Comparison of ENCODE assay signal across 8 cellular contexts in the genomic region with DNA sequence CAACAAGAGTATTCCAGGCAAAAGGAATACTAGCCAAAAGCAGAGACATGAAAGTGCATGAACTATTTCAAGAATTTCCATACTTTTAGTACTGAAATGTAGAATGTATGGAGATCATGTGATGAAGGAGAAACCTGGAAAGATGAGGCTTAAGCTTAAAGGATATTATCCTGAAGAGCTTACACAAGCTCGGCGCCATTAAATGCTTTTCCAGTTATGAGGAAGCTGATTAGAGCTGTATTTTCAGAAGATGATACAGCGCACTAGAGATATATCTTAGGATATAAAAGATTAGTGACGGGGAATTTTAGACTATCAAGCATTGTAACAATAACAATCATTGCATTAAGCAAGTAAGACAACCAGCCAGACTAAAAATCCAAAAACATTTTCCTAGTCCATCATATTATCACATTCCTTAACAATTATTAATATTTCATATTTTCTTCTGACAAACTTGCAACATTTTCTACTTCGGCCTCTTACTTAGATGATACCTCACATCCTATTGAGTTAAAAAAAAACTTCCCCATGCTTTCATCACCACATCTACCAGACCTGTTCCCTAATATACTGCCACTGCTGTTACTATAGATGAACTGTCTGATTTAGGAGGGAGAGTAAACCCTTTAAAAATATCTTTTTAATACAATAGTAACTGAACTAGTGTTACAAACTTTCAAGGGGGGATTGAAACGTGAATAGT. TPM values are rescaled to one million over a fixed set of nuclear protein-coding genes. Genes with fewer than 3 reads are reported as not detected.
DNase-seq lines count a peak whose midpoint lies in the region; ATAC-seq, FAIRE-seq and TF ChIP-seq lines count a peak whose summit lies in the region.

No MANE protein-coding gene starts in this region.

- H3K27me3 ChIP-seq in AG04450 (ENCODE audit: control insufficient read depth, insufficient read depth, low read length) (no peaks in the 10 kb centered on the region), HUES6 (ENCODE audit: control insufficient read depth, insufficient read depth, low read length) (no peaks in the 10 kb centered on the region), GM12878 (replicated peaks in 1 of 2; ENCODE audit: control insufficient read depth in 2 of 2, insufficient read depth in 2 of 2, low read length in 1 of 2) (no peaks in the 10 kb centered on the region), mononuclear cell (ENCODE audit: insufficient read depth, low read length) (no peaks in the 10 kb centered on the region)

- H3K4me3 ChIP-seq in AG04450 (ENCODE audit: low read depth, low read length) (peak overlapping the region; percentile 90), HUES6 (ENCODE audit: low read depth, low read length) (peak overlapping the region; percentile 89), GM12878 (peak overlapping the region; percentile 75), mononuclear cell (ENCODE audit: low read length) (peak overlapping the region; percentile 86)

- BruUV-seq in GM12878 (replicated peaks; lab: Mats Ljungman, UMichigan), result no TSS peak

- no peak for TF ChIP-seq CTCF in AG04450 (IDR thresholded peaks at IDR 0.05; ENCODE audit: low read depth, low read length)
- no peak for TF ChIP-seq CTCF in GM12878 (IDR thresholded peaks at IDR 0.05 in 2 of 3, conservative IDR thresholded peaks at IDR 0.05 in 1 of 3; ENCODE audit: control insufficient read depth in 2 of 3, extremely low read depth in 1 of 3, insufficient read depth in 1 of 3, low read depth in 3 of 3, low read length in 3 of 3)

- CTCF ChIA-PET in AG04450 (lab: Charles Lee), result interaction anchor here (1.5 kb wide), 2 partner anchors 29 to 204 kb away, joined by 4 to 7 read pairs; no protein-coding TSS in a partner anchor
- CTCF ChIA-PET in GM12878 (lab: Yijun Ruan, JAX), result interaction anchor here (1.0 to 3.6 kb wide), 7 partner anchors 20 to 226 kb away, joined by 3 to 23 read pairs (median 3); no protein-coding TSS in a partner anchor

- RAD21 ChIA-PET in GM12878 (lab: Charles Lee; ENCODE audit: unreplicated experiment), result interaction anchor here (0.6 to 1.4 kb wide), 6 partner anchors 31 to 273 kb away, joined by 3 to 9 read pairs (median 3); no protein-coding TSS in a partner anchor

- in situ Hi-C loops in GM12878 (cut with MboI), result no loop called here

- WGBS in GM12878 (ENCODE audit: insufficient coverage, insufficient replicate concordance, low lambda C conversion rate, missing lambda C conversion rate), result 83% methylated on average over 6 of the region's 6 CpGs

- H3K9me3 ChIP-seq in AG04450 (ENCODE audit: control insufficient read depth, insufficient read depth, low read length) (no peaks in the 10 kb centered on the region), HUES6 (ENCODE audit: control insufficient read depth, insufficient read depth, low read depth, low read length) (no peaks in the 10 kb centered on the region), GM12878 (replicated peaks; ENCODE audit: control insufficient read depth, insufficient read depth, low read length) (no peaks in the 10 kb centered on the region), mononuclear cell (ENCODE audit: low read depth, low read length) (no peaks in the 10 kb centered on the region)

- intact Hi-C loops in GM12878 (cut with micrococcal nuclease; ENCODE audit: unreplicated experiment), result no loop called here

- H4K20me1 ChIP-seq in GM12878 (ENCODE audit: control insufficient read depth, insufficient read depth), result no peaks in the 10 kb centered on the region

- H3K4me1 ChIP-seq in HUES6 (ENCODE audit: control insufficient read depth, insufficient read depth, low read length) (peaks cover 30% of the 10 kb centered on the region), GM12878 (ENCODE audit: control insufficient read depth, insufficient read depth, low read length) (0 out of 2 replicates have a peak, but pooled peaks cover 4% of the 10 kb centered on the region), mononuclear cell (ENCODE audit: insufficient read depth, low read length) (peaks cover 35% of the 10 kb centered on the region)

- TF ChIP-seq POLR2A in GM12878 (IDR thresholded peaks at IDR 0.05; ENCODE audit: low read depth, low read length), result no peak

- FAIRE-seq in GM12878 (lab: Jason Lieb, UNC), result no peak

- peak overlapping the region; percentile 81 for H3K4me2 ChIP-seq in GM12878 (ENCODE audit: control insufficient read depth, insufficient read depth)

- POLR2A ChIA-PET in AG04450 (lab: Yijun Ruan, JAX), result interaction anchor here (1.4 to 3.1 kb wide), 5 partner anchors 9 to 35 kb away, joined by 3 to 25 read pairs (median 7); partner anchors contain the start of genes BST1 and FBXL5
- POLR2A ChIA-PET in GM12878 (lab: Charles Lee), result interaction anchor here (0.5 to 2.5 kb wide), 8 partner anchors 17 to 621 kb away, joined by 3 to 11 read pairs (median 4); partner anchors contain the start of gene FBXL5

- ATAC-seq in GM12878, result no peak
- no peak for ATAC-seq in GM18909 (IDR thresholded peaks at IDR 0.05; ENCODE audit: poor library complexity, unreplicated experiment)

- SMC1A ChIA-PET in GM12878 (lab: Charles Lee; ENCODE audit: uncharacterized antibody, unreplicated experiment), result interaction anchor here (0.7 to 3.6 kb wide), 14 partner anchors 11 to 273 kb away, joined by 3 to 34 read pairs (median 4); no protein-coding TSS in a partner anchor

- TF ChIP-seq EP300 in GM12878 (IDR thresholded peaks at IDR 0.05; ENCODE audit: borderline replicate concordance in 1 of 2, control insufficient read depth in 1 of 2, low read depth in 2 of 2, low read length in 2 of 2), result no peak

- peaks cover 24% of the 10 kb centered on the region for H3K36me3 ChIP-seq in HUES6 (ENCODE audit: control insufficient read depth, insufficient read depth, low read length)
- H3K36me3 ChIP-seq in GM12878 (ENCODE audit: control insufficient read depth in 2 of 2, insufficient read depth in 2 of 2, low read length in 1 of 2), result no peaks in the 10 kb centered on the region

- H2AFZ ChIP-seq in GM12878 (ENCODE audit: control insufficient read depth, low read depth, low read length), result no peak overlapping the region

- H3K9ac ChIP-seq in HUES6 (ENCODE audit: low read length), result peak overlapping the region; percentile 99
- H3K9ac ChIP-seq in GM12878 (ENCODE audit: control insufficient read depth, insufficient read depth, low read length), result peak overlapping the region; percentile 99

- no peak for TF ChIP-seq RAD21 in GM12878 (IDR thresholded peaks at IDR 0.05; ENCODE audit: insufficient read depth, low read depth, low read length)

- no peak for DNase-seq in AG04450 (ENCODE audit: low read depth, low spot score)
- no peak for DNase-seq in GM12878 (ENCODE audit: low read depth, low spot score)
- DNase-seq in HuH-7 (ENCODE audit: low spot score), result no peak
- no peak for DNase-seq in cerebellum (ENCODE audit: low spot score)
- no peak for DNase-seq in effector CD4-positive, alpha-beta T cell

- no peak overlapping the region for H3K27ac ChIP-seq in AG04450 (ENCODE audit: low read depth, low read length)
- peak overlapping the region; percentile 92 for H3K27ac ChIP-seq in HUES6 (ENCODE audit: low read depth, low read length)
- peak overlapping the region; percentile 94; the same call in 1 of the 2 replicates for H3K27ac ChIP-seq in GM12878 (ENCODE audit: control insufficient read depth, insufficient read depth)

- H3K79me2 ChIP-seq in GM12878 (ENCODE audit: control insufficient read depth, insufficient read depth, low read length), result peaks cover 59% of the 10 kb centered on the region

RNA-seq across cellular contexts. Expression of gene FAM200B, which starts 1.3 kb away (rescaled TPM):
- polyA plus RNA-seq in AG04450 (2011; rRNA removed) (31.6 and 47.3 TPM in 2 replicates), GM12878 (2011; rRNA removed) (14.2 and 20.3 TPM in 2 replicates), GM12878 (2014; fragmentation: Illumina TruSeq; extraction: Trizol) (36.4 and 37.1 TPM in 2 replicates), GM12878 (2014; fragmentation: Nextera tagmentation; extraction: Ambion mirVana) (10 to 100 TPM; 24.4 to 27.0 TPM), GM12878 (2014; rRNA removed) (20.1 and 22.1 TPM in 2 replicates), GM12878 (2016; fragmentation: Nextera tagmentation; extraction: Ambion mirVana) (10 to 100 TPM; 42.2 to 48.5 TPM)
- polyA minus RNA-seq in AG04450 (2011; rRNA and poly(A)+ RNA removed), result 10.2 and 11.5 TPM in 2 replicates
- total RNA-seq in GM12878 (2013; cell fraction: nucleolus; rRNA removed), result 17.9 and 19.0 TPM in 2 replicates
- total RNA-seq in GM12878 (2014; rRNA removed) (13.8 and 19.7 TPM in 2 replicates), GM12878 (2014; rRNA removed; fragmentation: Illumina TruSeq; extraction: Trizol) (21.2 and 26.6 TPM in 2 replicates), GM12878 (2021) (14.9 and 15.9 TPM in 2 replicates), mononuclear cell (30.1 TPM), cerebellum (45.4 TPM)
- 12.7 TPM for polyA plus RNA-seq in GM12878 (2011; ENCODE audit: low read depth)
- 6.2 and 8.0 TPM in 2 replicates for polyA plus RNA-seq in GM12878 (2011; cell fraction: cytosol; rRNA removed)
- polyA plus RNA-seq in GM12878 (2011; cell fraction: nucleus; rRNA removed), result 15.3 and 20.2 TPM in 2 replicates
- polyA plus RNA-seq in GM12878 (2012), result 18.3 and 23.1 TPM in 2 replicates
- 4.0 and 8.6 TPM in 2 replicates for polyA minus RNA-seq in GM12878 (2011; rRNA and poly(A)+ RNA removed)
- 3.6 and 5.2 TPM in 2 replicates for polyA minus RNA-seq in GM12878 (2011; cell fraction: cytosol; rRNA and poly(A)+ RNA removed)
- polyA minus RNA-seq in GM12878 (2011; cell fraction: nucleus; rRNA and poly(A)+ RNA removed), result 10.8 and 16.6 TPM in 2 replicates

RNA-seq across cellular contexts. Expression of gene BST1, which starts 19.9 kb away (rescaled TPM):
- 23.7 and 27.6 TPM in 2 replicates for polyA plus RNA-seq in AG04450 (2011; rRNA removed)
- 5.7 and 6.9 TPM in 2 replicates for polyA minus RNA-seq in AG04450 (2011; rRNA and poly(A)+ RNA removed)
- total RNA-seq in GM12878 (2013; cell fraction: nucleolus; rRNA removed), result not detected in 2 replicates
- 0.11 TPM in 1 of 2 replicates, not detected in the other for total RNA-seq in GM12878 (2014; rRNA removed)
- total RNA-seq in GM12878 (2014; rRNA removed; fragmentation: Illumina TruSeq; extraction: Trizol), result 0.31 TPM in 1 of 2 replicates, not detected in the other
- total RNA-seq in GM12878 (2021), result 0.31 and 0.32 TPM in 2 replicates
- polyA plus RNA-seq in GM12878 (2011; ENCODE audit: low read depth), result not detected
- polyA plus RNA-seq in GM12878 (2011; rRNA removed), result 0.04 TPM in 1 of 2 replicates, not detected in the other
- 0.03 and 0.07 TPM in 2 replicates for polyA plus RNA-seq in GM12878 (2011; cell fraction: cytosol; rRNA removed)
- polyA plus RNA-seq in GM12878 (2011; cell fraction: nucleus; rRNA removed), result not detected in 2 replicates
- polyA plus RNA-seq in GM12878 (2012), result 0.07 TPM in 1 of 2 replicates, not detected in the other
- polyA plus RNA-seq in GM12878 (2014; fragmentation: Illumina TruSeq; extraction: Trizol), result 0.25 TPM in 1 of 2 replicates, not detected in the other
- polyA plus RNA-seq in GM12878 (2014; fragmentation: Nextera tagmentation; extraction: Ambion mirVana), result under 1 TPM; 0.09 to 0.10 TPM
- 0.08 TPM in 1 of 2 replicates, not detected in the other for polyA plus RNA-seq in GM12878 (2014; rRNA removed)
- under 1 TPM; 0.11 to 0.42 TPM for polyA plus RNA-seq in GM12878 (2016; fragmentation: Nextera tagmentation; extraction: Ambion mirVana)
- not detected in 2 replicates for polyA minus RNA-seq in GM12878 (2011; rRNA and poly(A)+ RNA removed)
- not detected in 2 replicates for polyA minus RNA-seq in GM12878 (2011; cell fraction: cytosol; rRNA and poly(A)+ RNA removed)
- polyA minus RNA-seq in GM12878 (2011; cell fraction: nucleus; rRNA and poly(A)+ RNA removed), result not detected in 2 replicates
- 76.4 TPM for total RNA-seq in mononuclear cell
- total RNA-seq in cerebellum, result 1.2 TPM

RNA-seq across cellular contexts. Expression of gene FBXL5, which starts 27.8 kb away (rescaled TPM):
- polyA plus RNA-seq in AG04450 (2011; rRNA removed), result 40.4 and 56.4 TPM in 2 replicates
- 40.6 and 59.1 TPM in 2 replicates for polyA minus RNA-seq in AG04450 (2011; rRNA and poly(A)+ RNA removed)
- total RNA-seq in GM12878 (2013; cell fraction: nucleolus; rRNA removed), result 85.8 and 87.6 TPM in 2 replicates
- 39.5 and 42.5 TPM in 2 replicates for total RNA-seq in GM12878 (2014; rRNA removed)
- total RNA-seq in GM12878 (2014; rRNA removed; fragmentation: Illumina TruSeq; extraction: Trizol), result 34.7 and 36.7 TPM in 2 replicates
- total RNA-seq in GM12878 (2021), result 30.7 and 31.9 TPM in 2 replicates
- 16.1 TPM for polyA plus RNA-seq in GM12878 (2011; ENCODE audit: low read depth)
- polyA plus RNA-seq in GM12878 (2011; rRNA removed), result 46.2 and 69.1 TPM in 2 replicates
- polyA plus RNA-seq in GM12878 (2011; cell fraction: cytosol; rRNA removed), result 16.0 and 16.8 TPM in 2 replicates
- polyA plus RNA-seq in GM12878 (2011; cell fraction: nucleus; rRNA removed), result 25.3 and 25.8 TPM in 2 replicates
- 19.4 and 23.9 TPM in 2 replicates for polyA plus RNA-seq in GM12878 (2012)
- 25.1 and 36.0 TPM in 2 replicates for polyA plus RNA-seq in GM12878 (2014; fragmentation: Illumina TruSeq; extraction: Trizol)
- polyA plus RNA-seq in GM12878 (2014; fragmentation: Nextera tagmentation; extraction: Ambion mirVana), result 10 to 100 TPM; 10.1 to 12.3 TPM
- 23.8 and 32.3 TPM in 2 replicates for polyA plus RNA-seq in GM12878 (2014; rRNA removed)
- polyA plus RNA-seq in GM12878 (2016; fragmentation: Nextera tagmentation; extraction: Ambion mirVana), result 10 to 100 TPM; 42.2 to 44.5 TPM
- polyA minus RNA-seq in GM12878 (2011; rRNA and poly(A)+ RNA removed), result 42.7 and 60.0 TPM in 2 replicates
- polyA minus RNA-seq in GM12878 (2011; cell fraction: cytosol; rRNA and poly(A)+ RNA removed), result 17.5 and 18.0 TPM in 2 replicates
- 54.8 and 81.6 TPM in 2 replicates for polyA minus RNA-seq in GM12878 (2011; cell fraction: nucleus; rRNA and poly(A)+ RNA removed)
- 245 TPM for total RNA-seq in mononuclear cell
- total RNA-seq in cerebellum, result 140 TPM

Comparison
In these comparisons a context has a peak if more than half of its experiments do, and no peak if none do; other contexts are left out.
1. RNA of gene BST1, which starts 19.9 kb away (total RNA-seq): 76.4 TPM in mononuclear cell (single experiment); 1.2 TPM in cerebellum (single experiment) and 0.11 to 0.32 TPM in GM12878; every median in the first group is over 10 times any median in the second.
2. Peak in every context shown above with its lines, with median percentiles within 50 percentile points of each other: H3K4me3 ChIP-seq.